9 cellular contexts compared by ENCODE assay signal in genomic region chr7:28815928-28816373, GRCh38.
DNase-seq lines count a peak whose midpoint lies in the region; ATAC-seq and TF ChIP-seq lines count a peak whose summit lies in the region.
"Had no signal": no experiment of that assay in that cellular context is flagged by ENCODE, and none has a peak within 500 bp of the region (broad histone marks: within the 10 kb centered on the region; RNA-seq: fewer than 3 reads in every experiment).

No MANE protein-coding gene starts in this region.

- no peak overlapping the region for H3K4me3 ChIP-seq in heart right ventricle

- H3K4me3 Mint-ChIP-seq in activated CD8-positive, alpha-beta memory T cell treated with anti-CD3 and anti-CD28 coated beads, Interleukin-2, amount 10 ng/mL, durations not matched to agents 7 days and 5 days, result no peak overlapping the region

- H3K27me3 ChIP-seq in heart right ventricle, result no peaks in the 10 kb centered on the region

- no peaks in the 10 kb centered on the region for H3K36me3 Mint-ChIP-seq in activated CD8-positive, alpha-beta memory T cell treated with anti-CD3 and anti-CD28 coated beads, Interleukin-2, amount 10 ng/mL, durations not matched to agents 7 days and 5 days

- no peaks in the 10 kb centered on the region for H3K9me3 ChIP-seq in heart right ventricle

- H3K4me1 Mint-ChIP-seq in activated CD8-positive, alpha-beta memory T cell treated with anti-CD3 and anti-CD28 coated beads, Interleukin-2, amount 10 ng/mL, durations not matched to agents 7 days and 5 days, result no peaks in the 10 kb centered on the region

- H3K27ac ChIP-seq in heart right ventricle, result no peak overlapping the region

- 68 to 84% methylated on average over 2 of the region's 2 CpGs for WGBS in heart right ventricle, 2 donors

- ATAC-seq in GM19043 (IDR thresholded peaks at IDR 0.05; ENCODE audit: low read depth, unreplicated experiment) (peak; percentile 75), HG02642 (IDR thresholded peaks at IDR 0.05; ENCODE audit: poor library complexity, unreplicated experiment) (peak; percentile 80), HG03460 (IDR thresholded peaks at IDR 0.05; ENCODE audit: unreplicated experiment) (peak; percentile 83), heart right ventricle (no peak)
- ATAC-seq in activated CD8-positive, alpha-beta memory T cell treated with anti-CD3 and anti-CD28 coated beads, Interleukin-2, amount 10 ng/mL, durations not matched to agents 7 days and 5 days, result no peak
- ATAC-seq in stimulated activated naive CD8-positive, alpha-beta T cell treated with anti-CD3 and anti-CD28 coated beads, Interleukin-15, Interleukin-2, amounts not matched to agents 100 U/mL and 50 U/mL, for 24 hours, result no peak

- CTCF ChIA-PET in activated CD8-positive, alpha-beta memory T cell treated with anti-CD3 and anti-CD28 coated beads, Interleukin-2, amount 10 ng/mL, durations not matched to agents 7 days and 5 days (lab: Charles Lee), result no interaction called here

- peaks cover 0 to 52% (median 9%) of the 10 kb centered on the region in 9 donors for H3K36me3 ChIP-seq in heart right ventricle

- H3K27me3 Mint-ChIP-seq in activated CD8-positive, alpha-beta memory T cell treated with anti-CD3 and anti-CD28 coated beads, Interleukin-2, amount 10 ng/mL, durations not matched to agents 7 days and 5 days, result no peaks in the 10 kb centered on the region

- H3K9me3 Mint-ChIP-seq in activated CD8-positive, alpha-beta memory T cell treated with anti-CD3 and anti-CD28 coated beads, Interleukin-2, amount 10 ng/mL, durations not matched to agents 7 days and 5 days (ENCODE audit: low read depth), result no peaks in the 10 kb centered on the region

- intact Hi-C loops in heart right ventricle (cut with DNase I), result no loop called here

- no peak overlapping the region for H3K27ac Mint-ChIP-seq in activated CD8-positive, alpha-beta memory T cell treated with anti-CD3 and anti-CD28 coated beads, Interleukin-2, amount 10 ng/mL, durations not matched to agents 7 days and 5 days

- peaks cover 0 to 25% (median 5%) of the 10 kb centered on the region in 9 donors for H3K4me1 ChIP-seq in heart right ventricle

- no peak for DNase-seq in activated CD8-positive, alpha-beta memory T cell treated with anti-CD3 and anti-CD28 coated beads, Interleukin-2, amount 10 ng/mL, durations not matched to agents 7 days and 5 days
- DNase-seq in SKM-1 (lab: John Stamatoyannopoulos, UW; ENCODE audit: unreplicated experiment) (no peak), heart right ventricle (no peak)
- DNase-seq in stimulated activated naive CD8-positive, alpha-beta T cell treated with anti-CD3 and anti-CD28 coated beads, Interleukin-15, Interleukin-2, amounts not matched to agents 100 U/mL and 50 U/mL, for 24 hours, result no peak
- DNase-seq: activated T-cell treated with anti-CD3 and anti-CD28 coated beads for 4 hours, SW 1271 had no signal

- TF ChIP-seq CTCF in heart right ventricle (IDR thresholded peaks at IDR 0.05), result no peak

Comparison
In these comparisons a context has a peak if more than half of its experiments do, and no peak if none do; other contexts are left out.
1. ATAC-seq: peak in GM19043 (single experiment), HG02642 (single experiment) and HG03460 (single experiment); none in activated CD8-positive, alpha-beta memory T cell treated with anti-CD3 and anti-CD28 coated beads, Interleukin-2, amount 10 ng/mL, durations not matched to agents 7 days and 5 days (single experiment), stimulated activated naive CD8-positive, alpha-beta T cell treated with anti-CD3 and anti-CD28 coated beads, Interleukin-15, Interleukin-2, amounts not matched to agents 100 U/mL and 50 U/mL, for 24 hours (single experiment) and heart right ventricle (0 of 8).